ENCODE assay signal across 22 cellular contexts in the genomic region with DNA sequence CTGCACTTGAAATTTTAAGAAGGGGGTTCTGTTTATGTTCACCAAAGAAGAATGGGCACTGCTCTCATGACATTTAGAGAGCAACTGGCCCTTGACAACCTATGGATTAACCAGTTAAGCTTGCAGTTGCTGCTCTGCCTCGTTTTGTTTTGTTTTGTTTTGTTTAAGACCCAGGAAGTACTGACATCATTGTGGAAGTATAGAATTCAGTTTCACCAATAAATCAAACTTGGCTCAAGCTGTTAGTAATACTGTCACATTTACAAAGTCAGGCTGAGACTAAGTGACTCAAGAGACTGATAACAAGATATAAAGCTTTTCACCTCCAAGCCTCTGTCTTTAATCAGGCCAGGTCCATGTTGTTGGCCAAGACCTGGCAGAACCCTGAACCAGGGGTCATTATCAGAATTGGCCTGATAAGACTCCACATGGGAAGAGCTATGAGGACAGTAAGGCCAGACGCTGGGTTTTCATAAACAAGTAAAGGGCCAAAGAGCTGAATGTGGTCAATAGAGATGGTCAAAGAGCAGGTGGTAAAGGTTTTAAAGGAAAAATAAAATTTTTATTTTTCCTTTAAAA.
DNase-seq lines count a peak whose midpoint lies in the region; FAIRE-seq and TF ChIP-seq lines count a peak whose summit lies in the region.
"Had no signal": no experiment of that assay in that cellular context is flagged by ENCODE, and none has a peak within 500 bp of the region (broad histone marks: within the 10 kb centered on the region; RNA-seq: fewer than 3 reads in every experiment).

No MANE protein-coding gene starts in this region.

- H3K36me3 ChIP-seq in bronchial epithelial cell (ENCODE audit: control insufficient read depth, insufficient read depth, low read length) (no peaks in the 10 kb centered on the region), mesenchymal stem cell (ENCODE audit: control insufficient read depth in 1 of 2, insufficient read depth in 2 of 2, low read depth in 1 of 2, low read length in 2 of 2) (no peaks in the 10 kb centered on the region), ovary (no peaks in the 10 kb centered on the region), OCI-LY7 (ENCODE audit: insufficient read depth, low read length) (no peaks in the 10 kb centered on the region)
- H3K36me3 ChIP-seq: BLaER1 had no signal

- no peaks in the 10 kb centered on the region for H4K20me1 ChIP-seq in OCI-LY7 (ENCODE audit: insufficient read depth, low read length)
- H4K20me1 ChIP-seq: BLaER1 had no signal

- no peak overlapping the region for H2BK5ac ChIP-seq in mesenchymal stem cell (ENCODE audit: low read depth, low read length, poor library complexity, severe bottlenecking)

- 43% methylated on average over 1 of the region's 2 CpGs for WGBS in mesenchymal stem cell
- 20 to 41% (median 23%) methylated on average over 2 of the region's 2 CpGs for whole genome bisulfite sequencing in ovary, 3 donors

- H2BK120ac ChIP-seq in mesenchymal stem cell (ENCODE audit: low read depth, low read length): no peak overlapping the region

- no peaks in the 10 kb centered on the region for H3K27me3 Mint-ChIP-seq in activated naive CD4-positive, alpha-beta T cell treated with anti-CD3 and anti-CD28 coated beads for 36 hours (ENCODE audit: low read depth)
- H3K27me3 Mint-ChIP-seq: CD4-positive, alpha-beta T cell had no signal

- TF ChIP-seq CTCF in bronchial epithelial cell (IDR thresholded peaks at IDR 0.05; ENCODE audit: insufficient read depth, low read length, severe bottlenecking): no peak
- TF ChIP-seq CTCF in ovary (IDR thresholded peaks at IDR 0.05): no peak
- TF ChIP-seq CTCF in OCI-LY7 (conservative IDR thresholded peaks at IDR 0.05; ENCODE audit: low read length): no peak

- no peaks in the 10 kb centered on the region for H3K9me2 ChIP-seq in OCI-LY7 (ENCODE audit: insufficient read depth, low read length)

- H2AFZ ChIP-seq in mesenchymal stem cell (ENCODE audit: low read depth, low read length) (no peak overlapping the region), OCI-LY7 (ENCODE audit: low read length) (no peak overlapping the region)
- H2AFZ ChIP-seq: GM23338 had no signal

- H3K14ac ChIP-seq in mesenchymal stem cell (ENCODE audit: low read length in 2 of 2): no peak overlapping the region

- no peaks in the 10 kb centered on the region for H3K27me3 ChIP-seq in bronchial epithelial cell (ENCODE audit: control insufficient read depth, insufficient read depth, low read length)
- no peaks in the 10 kb centered on the region for H3K27me3 ChIP-seq in mesenchymal stem cell (ENCODE audit: control insufficient read depth in 1 of 2, insufficient read depth in 1 of 2, low read length in 2 of 2)
- no peaks in the 10 kb centered on the region for H3K27me3 ChIP-seq in ovary
- H3K27me3 ChIP-seq: BLaER1 had no signal

- FAIRE-seq in HTR-8/SVneo (lab: Jason Lieb, UNC) (no peak), bronchial epithelial cell (lab: Jason Lieb, UNC) (no peak)

- no peak overlapping the region for H2BK15ac ChIP-seq in mesenchymal stem cell (ENCODE audit: low read depth, poor library complexity, severe bottlenecking)

- H3K4me1 ChIP-seq in mesenchymal stem cell (ENCODE audit: control insufficient read depth, insufficient read depth, low read depth, low read length) (peaks cover 6% of the 10 kb centered on the region), ovary (ENCODE audit: insufficient read depth) (no peaks in the 10 kb centered on the region), OCI-LY7 (ENCODE audit: insufficient read depth, low read length, poor library complexity, severe bottlenecking) (no peaks in the 10 kb centered on the region)
- H3K4me1 ChIP-seq: BLaER1 had no signal

- no peak overlapping the region for H4K91ac ChIP-seq in mesenchymal stem cell (ENCODE audit: low read length)

- no TSS peak for BruUV-seq in OCI-LY7 (replicated peaks; lab: Mats Ljungman, UMichigan)

- POLR2A ChIA-PET in OCI-LY7 (lab: Charles Lee): no interaction called here

- no peaks in the 10 kb centered on the region for H3K4me1 Mint-ChIP-seq in activated naive CD4-positive, alpha-beta T cell treated with anti-CD3 and anti-CD28 coated beads for 36 hours (ENCODE audit: low read depth)

- DNase-seq in A172 (ENCODE audit: low spot score): peak; percentile 35
- peak; percentile 26 for DNase-seq in HTR-8/SVneo (ENCODE audit: insufficient read length, low spot score)
- DNase-seq in bronchial epithelial cell (ENCODE audit: low read depth): peak; percentile 17
- peak; percentile 33 for DNase-seq in mesenchymal stem cell
- no peak for DNase-seq in EL
- DNase-seq in ovary: no peak
- DNase-seq in activated naive CD4-positive, alpha-beta T cell treated with anti-CD3 and anti-CD28 coated beads for 36 hours: no peak
- DNase-seq in OCI-LY7 (ENCODE audit: low spot score): no peak
- DNase-seq: CD4-positive, alpha-beta T cell; COR-L47; DMS79; HCEC 1CT; Kasumi-1; MM.1S; NCI-H1092; NCI-H1436; NCI-H187 treated with DMSO at 0.1 percent for 48 hours; NCI-H226; NCI-H510A treated with DMSO at 0.1 percent for 48 hours; NCI-H748 treated with DMSO at 0.1 percent for 48 hours had no signal

- H3K79me1 ChIP-seq in mesenchymal stem cell (replicated peaks; ENCODE audit: low read length, poor library complexity, severe bottlenecking): no peaks in the 10 kb centered on the region

- no peak overlapping the region for H3K18ac ChIP-seq in mesenchymal stem cell (ENCODE audit: low read depth in 1 of 2, low read length in 2 of 2)

- H3K4me3 ChIP-seq in bronchial epithelial cell (ENCODE audit: low read depth, low read length) (no peak overlapping the region), mesenchymal stem cell (ENCODE audit: insufficient read depth in 1 of 2, low read depth in 1 of 2, low read length in 2 of 2) (no peak overlapping the region), ovary (no peak overlapping the region), OCI-LY7 (ENCODE audit: low read depth, low read length, poor library complexity, severe bottlenecking) (no peak overlapping the region)
- H3K4me3 ChIP-seq: BLaER1, GM23338 had no signal

- TF ChIP-seq EP300 in ovary (IDR thresholded peaks at IDR 0.05): no peak

- no peak overlapping the region for H2AK5ac ChIP-seq in mesenchymal stem cell (ENCODE audit: low read length, severe bottlenecking)

- no peak overlapping the region for H3K23ac ChIP-seq in mesenchymal stem cell (ENCODE audit: low read length in 2 of 2)

- H3K4ac ChIP-seq in mesenchymal stem cell (ENCODE audit: low read depth in 1 of 2, low read length in 2 of 2): no peak overlapping the region

- H3K9me3 Mint-ChIP-seq in activated naive CD4-positive, alpha-beta T cell treated with anti-CD3 and anti-CD28 coated beads for 36 hours: no peaks in the 10 kb centered on the region
- H3K9me3 Mint-ChIP-seq: CD4-positive, alpha-beta T cell; GM23338 had no signal

- no peaks in the 10 kb centered on the region for H3K36me3 Mint-ChIP-seq in activated naive CD4-positive, alpha-beta T cell treated with anti-CD3 and anti-CD28 coated beads for 36 hours (ENCODE audit: low read depth)

- H2BK12ac ChIP-seq in mesenchymal stem cell (ENCODE audit: low read length in 2 of 2): no peak overlapping the region

- H3K9me3 ChIP-seq in mesenchymal stem cell (ENCODE audit: control insufficient read depth, low read length) (no peaks in the 10 kb centered on the region), ovary (no peaks in the 10 kb centered on the region), OCI-LY7 (ENCODE audit: low read length) (no peaks in the 10 kb centered on the region)
- H3K9me3 ChIP-seq: BLaER1 had no signal

- no peak overlapping the region for H3K4me3 Mint-ChIP-seq in activated naive CD4-positive, alpha-beta T cell treated with anti-CD3 and anti-CD28 coated beads for 36 hours
- H3K4me3 Mint-ChIP-seq: CD4-positive, alpha-beta T cell; GM23338 had no signal

- no peaks in the 10 kb centered on the region for H3K79me2 ChIP-seq in OCI-LY7 (ENCODE audit: insufficient read depth, low read depth, low read length)

- no peak overlapping the region for H4K8ac ChIP-seq in mesenchymal stem cell (ENCODE audit: low read length)

- CTCF ChIA-PET in activated naive CD4-positive, alpha-beta T cell treated with anti-CD3 and anti-CD28 coated beads for 36 hours (lab: Charles Lee): no interaction called here
- CTCF ChIA-PET in OCI-LY7 (lab: Charles Lee; ENCODE audit: unreplicated experiment): interaction anchor here (0.5 kb wide), 1 partner anchor 91 kb away, joined by 3 read pairs; no protein-coding TSS in a partner anchor

- H3K9ac ChIP-seq in mesenchymal stem cell (ENCODE audit: low read length): no peak overlapping the region
- H3K9ac ChIP-seq: BLaER1 had no signal

- H3K27ac Mint-ChIP-seq in activated naive CD4-positive, alpha-beta T cell treated with anti-CD3 and anti-CD28 coated beads for 36 hours: no peak overlapping the region
- H3K27ac Mint-ChIP-seq: CD4-positive, alpha-beta T cell; GM23338 had no signal

- no peak for TF ChIP-seq POLR2A in ovary (IDR thresholded peaks at IDR 0.05)

- intact Hi-C loops in ovary (cut with DNase I): no loop called here
- intact Hi-C loops in activated naive CD4-positive, alpha-beta T cell treated with anti-CD3 and anti-CD28 coated beads for 36 hours (cut with micrococcal nuclease): no loop called here
- intact Hi-C loops in OCI-LY7 (cut with micrococcal nuclease; ENCODE audit: unreplicated experiment): no loop called here

- H3K27ac ChIP-seq in mesenchymal stem cell (ENCODE audit: low read length, poor library complexity, severe bottlenecking): no peak overlapping the region
- no peak overlapping the region for H3K27ac ChIP-seq in ovary
- H3K27ac ChIP-seq in OCI-LY7 (ENCODE audit: low read depth, low read length, poor library complexity, severe bottlenecking): no peak overlapping the region
- H3K27ac ChIP-seq: BLaER1 had no signal

- H3K4me2 ChIP-seq in mesenchymal stem cell (ENCODE audit: low read length, poor library complexity, severe bottlenecking): no peak overlapping the region
- H3K4me2 ChIP-seq in OCI-LY7 (ENCODE audit: low read length): no peak overlapping the region
- H3K4me2 ChIP-seq: BLaER1, GM23338 had no signal

Comparison
In these comparisons a context has a peak if more than half of its experiments do, and no peak if none do; other contexts are left out.
1. DNase-seq: peak in A172 (single experiment), HTR-8/SVneo (single experiment), bronchial epithelial cell (single experiment) and mesenchymal stem cell (single experiment); none in EL (single experiment), ovary (0 of 5), activated naive CD4-positive, alpha-beta T cell treated with anti-CD3 and anti-CD28 coated beads for 36 hours (single experiment) and OCI-LY7 (single experiment).